Comparison of ENCODE assay signal across 9 cellular contexts in the genomic region with DNA sequence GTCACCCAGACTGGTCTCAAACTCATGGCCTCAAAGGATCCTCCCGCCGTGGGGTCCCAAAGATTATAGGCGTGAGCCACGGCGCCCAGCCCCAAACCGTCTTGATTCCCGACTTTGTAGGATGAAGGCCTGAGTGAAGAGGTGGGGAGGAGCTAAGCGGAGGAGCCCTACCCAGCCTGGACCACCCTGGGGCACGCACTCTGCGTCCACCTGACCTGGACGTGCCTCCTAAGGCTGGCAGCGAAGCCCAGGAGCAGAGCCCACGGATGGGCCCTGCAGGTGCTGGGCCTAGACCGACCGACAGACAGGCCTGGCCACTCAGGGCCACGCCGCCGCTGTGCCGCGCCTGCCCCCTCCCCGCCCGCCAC. TPM values are rescaled to one million over a fixed set of nuclear protein-coding genes. Genes with fewer than 3 reads are reported as not detected.
DNase-seq lines count a peak whose midpoint lies in the region; ATAC-seq, FAIRE-seq and TF ChIP-seq lines count a peak whose summit lies in the region.
"Not testable (repeated sequence)": the region's sequence is repeated elsewhere in the genome, so short reads cannot be mapped to it uniquely, and the experiment has no call there.
"Had no signal": no experiment of that assay in that cellular context is flagged by ENCODE, and none has a peak within 500 bp of the region (broad histone marks: within the 10 kb centered on the region; RNA-seq: fewer than 3 reads in every experiment).

No MANE protein-coding gene starts in this region.

- TF ChIP-seq CTCF in HFFc6 (IDR thresholded peaks at IDR 0.05); MM.1S (IDR thresholded peaks at IDR 0.05; ENCODE audit: low read length); WI38 (IDR thresholded peaks at IDR 0.05; ENCODE audit: low read depth, low read length); bronchial epithelial cell (IDR thresholded peaks at IDR 0.05; ENCODE audit: insufficient read depth, low read length, severe bottlenecking); heart left ventricle (IDR thresholded peaks at IDR 0.05); natural killer cell (IDR thresholded peaks at IDR 0.05); testis (IDR thresholded peaks at IDR 0.05): not testable (repeated sequence)

- intact Hi-C loops in heart left ventricle (cut with DNase I) = loop anchor here in 4 of 10 donors (5.0 to 10.0 kb wide), 4 partner anchors 77 to 337 kb away; no protein-coding TSS in a partner anchor
- intact Hi-C loops in natural killer cell (cut with micrococcal nuclease); testis (cut with DNase I; ENCODE audit: low total_unique reads): not testable (repeated sequence)

- H3K27me3 ChIP-seq in MM.1S (replicated peaks; ENCODE audit: insufficient read depth, low read length); bronchial epithelial cell (ENCODE audit: control insufficient read depth, insufficient read depth, low read length); heart left ventricle; testis: not testable (repeated sequence)

- peak overlapping the region; percentile 79 for H3K9ac ChIP-seq in MM.1S (ENCODE audit: low read length)

- not testable (repeated sequence) for H4K20me1 ChIP-seq in MM.1S (ENCODE audit: insufficient read depth, low read length)

- DNase-seq in EH (ENCODE audit: low read depth) = peak; percentile 12
- DNase-seq in HFFc6; bronchial epithelial cell (ENCODE audit: low read depth); natural killer cell; testis: not testable (repeated sequence)
- DNase-seq in MM.1S = peak; percentile 21
- DNase-seq in heart left ventricle = peak in 1 of 5 donors; percentile 40

- not testable (repeated sequence) for H3K27me3 Mint-ChIP-seq in HFFc6 (ENCODE audit: insufficient read depth); natural killer cell (ENCODE audit: low read depth in 2 of 2)

- peak overlapping the region; percentile 87 for H3K4me3 Mint-ChIP-seq in HFFc6
- peak overlapping the region; percentile 84 for H3K4me3 Mint-ChIP-seq in natural killer cell

- H3K79me2 ChIP-seq in MM.1S (ENCODE audit: low read length) = peaks cover 73% of the 10 kb centered on the region

- H3K36me3 Mint-ChIP-seq in HFFc6 (ENCODE audit: low read depth); natural killer cell: not testable (repeated sequence)

- H3K9me3 Mint-ChIP-seq in HFFc6, natural killer cell: not testable (repeated sequence)

- FAIRE-seq in bronchial epithelial cell (lab: Jason Lieb, UNC) = not testable (repeated sequence)

- not testable (repeated sequence) for H3K36me3 ChIP-seq in MM.1S (replicated peaks; ENCODE audit: insufficient read depth, low read length); bronchial epithelial cell (ENCODE audit: control insufficient read depth, insufficient read depth, low read length); heart left ventricle; testis (ENCODE audit: low read depth, missing control alignments)

- H2AFZ ChIP-seq in MM.1S (ENCODE audit: low read length) = peak overlapping the region; percentile 65

- H3K9me2 ChIP-seq in MM.1S (replicated peaks; ENCODE audit: insufficient read depth, low read length) = not testable (repeated sequence)

- not testable (repeated sequence) for H3K27ac ChIP-seq in MM.1S (ENCODE audit: low read length)
- peak overlapping the region in 7 of 12 donors; percentile 26 to 76 (median 34) for H3K27ac ChIP-seq in heart left ventricle
- peak overlapping the region in 1 of 2 donors; percentile 53 for H3K27ac ChIP-seq in testis

- peak in 2 of 4 donors; percentile 20 to 24 for ATAC-seq in heart left ventricle
- not testable (repeated sequence) for ATAC-seq in natural killer cell

- not testable (repeated sequence) for H3F3A ChIP-seq in MM.1S (ENCODE audit: insufficient read depth, low read length)

- not testable (repeated sequence) for H3K9me3 ChIP-seq in MM.1S (replicated peaks; ENCODE audit: insufficient read depth, low read length); heart left ventricle; testis

- H3K27ac Mint-ChIP-seq in HFFc6 = peak overlapping the region; percentile 74
- peak overlapping the region in 1 of 2 donors; percentile 85 for H3K27ac Mint-ChIP-seq in natural killer cell

- H3K4me1 Mint-ChIP-seq in HFFc6 (ENCODE audit: low read depth) = peaks cover 25% of the 10 kb centered on the region
- H3K4me1 Mint-ChIP-seq in natural killer cell = peaks cover 25 to 44% of the 10 kb centered on the region in 2 donors

- peak overlapping the region; percentile 72 for H3K4me2 ChIP-seq in MM.1S (ENCODE audit: low read depth, low read length)

- 28 to 47% (median 37%) methylated on average over 8 to 22 of the region's 22 CpGs for WGBS in heart left ventricle, 4 donors
- WGBS in testis, 2 donors = 18 to 38% methylated on average over 7 to 13 of the region's 22 CpGs

- TF ChIP-seq POLR2A in heart left ventricle (IDR thresholded peaks at IDR 0.05); testis (IDR thresholded peaks at IDR 0.05): not testable (repeated sequence)

- H3K4me3 ChIP-seq in MM.1S (ENCODE audit: low read length) (peak overlapping the region; percentile 74), WI38 (ENCODE audit: low read depth, low read length) (peak overlapping the region; percentile 52), bronchial epithelial cell (ENCODE audit: low read depth, low read length) (peak overlapping the region; percentile 93), heart left ventricle (peak overlapping the region in 11 of 12 donors; percentile 32 to 97 (median 83)), testis (peak overlapping the region; percentile 83 to 96)

- H3K4me1 ChIP-seq in MM.1S (ENCODE audit: low read length) = not testable (repeated sequence)
- peaks cover 2 to 57% (median 20%) of the 10 kb centered on the region in 12 donors for H3K4me1 ChIP-seq in heart left ventricle
- H3K4me1 ChIP-seq in testis = peaks cover 14% of the 10 kb centered on the region

RNA-seq across cellular contexts. Expression of a gene that starts 0.7 kb away (rescaled TPM):
- total RNA-seq in HFFc6 (2021; fragmentation: NEBNext Ultra II Directional; extraction: Animal tissue kit (Norgen Biotek cat#: 25700)) = 100 to 1,000 TPM in 1 of 6 experiments, 10 to 100 TPM in 5; 82.2 to 109 (median 95.8) TPM
- total RNA-seq in bronchial epithelial cell (171 and 207 TPM in 2 replicates), heart left ventricle (100 to 1,000 TPM; 112 to 438 (median 192) TPM), natural killer cell (10 to 100 TPM; 37.7 to 47.0 (median 42.5) TPM), testis (100 to 1,000 TPM in 1 of 2 donors, 10 to 100 TPM in 1; 67.3 to 113 TPM)
- polyA plus RNA-seq in heart left ventricle (100 to 1,000 TPM; 263 to 345 TPM), testis (ENCODE audit: insufficient read depth, low read depth, low replicate concordance) (86.8 TPM)

RNA-seq across cellular contexts. Expression of a gene that starts 15.5 kb away (rescaled TPM):
- not detected for total RNA-seq in HFFc6 (2021; fragmentation: NEBNext Ultra II Directional; extraction: Animal tissue kit (Norgen Biotek cat#: 25700))
- not detected in 2 replicates for total RNA-seq in bronchial epithelial cell
- 100 to 1,000 TPM in 4 of 9 donors, 10 to 100 TPM in 2, 1 to 10 TPM in 3; 5.5 to 835 (median 94.9) TPM for total RNA-seq in heart left ventricle
- 100 to 1,000 TPM; 106 to 831 TPM for polyA plus RNA-seq in heart left ventricle
- not detected for total RNA-seq in natural killer cell
- 100 to 1,000 TPM; 238 to 270 TPM for total RNA-seq in testis
- polyA plus RNA-seq in testis (ENCODE audit: insufficient read depth, low read depth, low replicate concordance) = 516 TPM
- total RNA-seq: aorta had no signal

RNA-seq across cellular contexts. Expression of a gene that starts 36.2 kb away (rescaled TPM):
- 1 to 10 TPM; 5.6 to 8.2 (median 7.3) TPM for total RNA-seq in HFFc6 (2021; fragmentation: NEBNext Ultra II Directional; extraction: Animal tissue kit (Norgen Biotek cat#: 25700))
- total RNA-seq in bronchial epithelial cell = 2.9 and 3.2 TPM in 2 replicates
- total RNA-seq in heart left ventricle = 1 to 10 TPM in 6 of 9 donors, under 1 TPM in 3; 0.46 to 2.7 (median 1.6) TPM
- 1 to 10 TPM; 1.0 to 1.1 TPM for polyA plus RNA-seq in heart left ventricle
- total RNA-seq in natural killer cell = 1 to 10 TPM in 2 of 3 donors, under 1 TPM in 1; 0.95 to 1.5 (median 1.4) TPM
- 100 to 1,000 TPM; 165 to 176 TPM for total RNA-seq in testis
- polyA plus RNA-seq in testis (ENCODE audit: insufficient read depth, low read depth, low replicate concordance) = 124 TPM

Comparison
In these comparisons a context has a peak if more than half of its experiments do, and no peak if none do; other contexts are left out.
1. RNA of a gene that starts 36.2 kb away (total RNA-seq): 165 to 176 TPM in testis; 5.6 to 8.2 TPM in HFFc6, 2.9 to 3.2 TPM in bronchial epithelial cell, 0.46 to 2.7 TPM in heart left ventricle and 0.95 to 1.5 TPM in natural killer cell; every median in the first group is over 10 times any median in the second.
2. Peak in every context shown above with its lines, with median percentiles within 50 percentile points of each other: H3K4me3 ChIP-seq.